In the genomic region with DNA sequence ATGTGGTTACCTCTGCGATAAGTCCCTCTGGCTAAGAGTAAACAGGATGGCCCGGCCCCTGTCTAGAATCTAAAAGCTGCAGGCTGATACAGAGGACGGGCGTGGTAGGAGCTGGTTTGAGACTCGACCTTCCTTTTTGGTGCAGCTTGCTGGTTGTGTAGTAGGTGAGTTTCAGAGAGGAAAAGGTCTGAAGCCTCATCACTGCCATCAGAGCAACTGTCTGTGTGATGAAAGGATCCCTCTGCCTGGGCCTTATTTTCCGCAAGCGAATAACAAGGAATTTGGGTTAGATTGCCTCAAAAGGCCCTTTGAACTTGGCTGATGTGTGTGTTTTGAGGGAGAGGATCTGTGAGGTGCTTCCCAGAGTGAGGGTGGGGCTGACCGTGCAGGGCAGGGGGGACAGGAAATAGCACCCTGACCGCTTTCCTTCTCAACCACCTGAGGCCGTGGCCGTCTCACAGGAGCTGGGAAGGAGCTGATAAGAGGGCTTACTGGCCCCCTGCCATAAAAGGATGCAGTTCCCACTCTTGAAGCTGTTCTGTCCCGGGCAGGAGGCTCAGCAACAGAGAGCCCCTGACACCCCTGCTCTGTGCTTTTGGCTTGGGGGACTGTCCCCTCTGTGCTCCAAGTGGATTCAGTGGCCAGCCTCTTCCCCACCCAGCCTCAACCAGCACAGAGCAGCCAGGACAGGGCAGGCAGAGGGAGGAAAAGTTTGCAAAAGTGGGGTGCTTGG, we compare ENCODE assay signal across 8 cellular contexts. TPM values are rescaled to one million over a fixed set of nuclear protein-coding genes. Genes with fewer than 3 reads are reported as not detected.
DNase-seq lines count a peak whose midpoint lies in the region; ATAC-seq, FAIRE-seq and TF ChIP-seq lines count a peak whose summit lies in the region.
"Had no signal": no experiment of that assay in that cellular context is flagged by ENCODE, and none has a peak within 500 bp of the region (broad histone marks: within the 10 kb centered on the region; RNA-seq: fewer than 3 reads in every experiment).

No MANE protein-coding gene starts in this region.

- TF ChIP-seq POLR2A in body of pancreas (IDR thresholded peaks at IDR 0.05) = no peak

- H4K20me1 ChIP-seq in PC-3 (ENCODE audit: low read length) (no peaks in the 10 kb centered on the region), mammary epithelial cell (ENCODE audit: insufficient read depth, low read length) (no peaks in the 10 kb centered on the region)

- H3K9me2 ChIP-seq in PC-3 (replicated peaks; ENCODE audit: low read length) = no peaks in the 10 kb centered on the region

- H3K27ac ChIP-seq in PC-3 (ENCODE audit: low read length) (no peak overlapping the region), mammary epithelial cell (ENCODE audit: insufficient read depth, low read depth, low read length) (no peak overlapping the region), neuronal stem cell (replicated peaks; ENCODE audit: low read length) (no peak overlapping the region), body of pancreas (no peak overlapping the region)

- no peak overlapping the region for H3K4me2 ChIP-seq in PC-3 (ENCODE audit: low read length)
- no peak overlapping the region for H3K4me2 ChIP-seq in mammary epithelial cell (ENCODE audit: insufficient read depth, low read depth, low read length)
- H3K4me2 ChIP-seq in neuronal stem cell (ENCODE audit: insufficient read depth, low read length, poor library complexity, severe bottlenecking) = no peak overlapping the region

- peak overlapping the region; percentile 52 for H3K23ac ChIP-seq in neuronal stem cell (ENCODE audit: low read depth, low read length, poor library complexity)

- H3K36me3 ChIP-seq in PC-3 (ENCODE audit: low read depth, low read length) = no peaks in the 10 kb centered on the region
- H3K36me3 ChIP-seq in mammary epithelial cell (ENCODE audit: insufficient read depth, low read length) = no peaks in the 10 kb centered on the region
- no peaks in the 10 kb centered on the region for H3K36me3 ChIP-seq in neuronal stem cell (replicated peaks in 1 of 2; ENCODE audit: control insufficient read depth in 2 of 2, insufficient read depth in 2 of 2, low read length in 2 of 2)
- no peaks in the 10 kb centered on the region for H3K36me3 ChIP-seq in body of pancreas (replicated peaks in 1 of 2; ENCODE audit: insufficient read depth in 1 of 2, low read depth in 2 of 2)

- WGBS in mammary epithelial cell (ENCODE audit: low coverage, missing lambda C conversion rate) = 43% methylated on average over 11 of the region's 12 CpGs
- WGBS in neuronal stem cell (ENCODE audit: extremely low coverage in 2 of 2, insufficient read length in 2 of 2, insufficient replicate concordance in 1 of 2), 2 donors = no CpG with 5 or more reads among the region's 12 CpGs
- 62 to 71% methylated on average over 12 of the region's 12 CpGs for WGBS in body of pancreas, 2 donors

- H3K79me2 ChIP-seq in PC-3 (ENCODE audit: low read length) (no peaks in the 10 kb centered on the region), mammary epithelial cell (ENCODE audit: insufficient read depth, low read length) (no peaks in the 10 kb centered on the region)

- DNase-seq in GM19239 (ENCODE audit: insufficient read length, low spot score) = no peak
- no peak for DNase-seq in PC-3
- DNase-seq in mammary epithelial cell = no peak
- no peak for DNase-seq in neuronal stem cell (ENCODE audit: low spot score)
- DNase-seq in body of pancreas = no peak
- DNase-seq in effector CD4-positive, alpha-beta T cell = no peak
- DNase-seq: kidney glomerular epithelial cell had no signal

- in situ Hi-C loops in mammary epithelial cell (cut with MboI; ENCODE audit: low sequenced_read_pairs in 2 of 2) = no loop called here

- H3K4me1 ChIP-seq in PC-3 (ENCODE audit: insufficient read depth, low read length) (no peaks in the 10 kb centered on the region), mammary epithelial cell (ENCODE audit: insufficient read depth, low read length) (peaks cover 11% of the 10 kb centered on the region), neuronal stem cell (ENCODE audit: control insufficient read depth in 2 of 2, insufficient read depth in 1 of 2, low read depth in 1 of 2, low read length in 2 of 2) (peaks cover 0 to 6% of the 10 kb centered on the region in 2 donors), body of pancreas (no peaks in the 10 kb centered on the region)

- H3K4me3 ChIP-seq in PC-3 (ENCODE audit: low read length) (no peak overlapping the region), mammary epithelial cell (replicated peaks in 1 of 3; ENCODE audit: insufficient read depth in 1 of 3, low read depth in 2 of 3, low read length in 3 of 3) (no peak overlapping the region), neuronal stem cell (ENCODE audit: low read length in 2 of 2) (no peak overlapping the region), body of pancreas (no peak overlapping the region)

- CTCF ChIA-PET in PC-3 (lab: Charles Lee) (no interaction called here), mammary epithelial cell (lab: Charles Lee; ENCODE audit: low non-redundant PET) (no interaction called here)

- peak overlapping the region; percentile 66 for H3K18ac ChIP-seq in neuronal stem cell (ENCODE audit: low read length)

- intact Hi-C loops in PC-3 (cut with micrococcal nuclease) = no loop called here
- intact Hi-C loops in mammary epithelial cell (cut with micrococcal nuclease) = no loop called here
- intact Hi-C loops in body of pancreas (cut with DNase I) = no loop called here

- H3K4ac ChIP-seq in neuronal stem cell (ENCODE audit: low read length) = peak overlapping the region; percentile 40

- no peak overlapping the region for H4K8ac ChIP-seq in neuronal stem cell (ENCODE audit: low read depth, low read length)

- H2AK5ac ChIP-seq in neuronal stem cell (ENCODE audit: low read depth, low read length) = peak overlapping the region; percentile 5

- no peak overlapping the region for H3K14ac ChIP-seq in neuronal stem cell (ENCODE audit: low read length)

- H3K9ac ChIP-seq in PC-3 (ENCODE audit: low read length) (no peak overlapping the region), mammary epithelial cell (ENCODE audit: insufficient read depth, low read length) (no peak overlapping the region), neuronal stem cell (ENCODE audit: low read depth, low read length, poor library complexity) (no peak overlapping the region)

- H2BK5ac ChIP-seq in neuronal stem cell (ENCODE audit: low read length) = peak overlapping the region; percentile 20

- H3K79me1 ChIP-seq in neuronal stem cell (ENCODE audit: low read depth, low read length) = no peaks in the 10 kb centered on the region

- peak overlapping the region; percentile 65 for H2BK15ac ChIP-seq in neuronal stem cell (ENCODE audit: low read length)

- H4K91ac ChIP-seq in neuronal stem cell (ENCODE audit: low read depth, low read length, poor library complexity) = no peak overlapping the region

- POLR2A ChIA-PET in PC-3 (lab: Charles Lee; ENCODE audit: unreplicated experiment) = no interaction called here

- FAIRE-seq in GM19239 (lab: Jason Lieb, UNC) = peak; percentile 49

- no peaks in the 10 kb centered on the region for H3F3A ChIP-seq in PC-3 (ENCODE audit: low read length, unreplicated experiment)

- ATAC-seq in PC-3 (no peak), body of pancreas (no peak), GM19351 (IDR thresholded peaks at IDR 0.05; ENCODE audit: unreplicated experiment) (no peak)

- dilution Hi-C loops in mammary epithelial cell (cut with HindIII; ENCODE audit: low sequenced_read_pairs) = no loop called here

- 0 out of 2 replicates have a peak overlapping the region, but pooled peaks have one; percentile 26 for H2AFZ ChIP-seq in PC-3 (ENCODE audit: low read length)
- H2AFZ ChIP-seq in mammary epithelial cell (ENCODE audit: low read depth, low read length) = peak overlapping the region; percentile 91
- H2AFZ ChIP-seq in neuronal stem cell (ENCODE audit: low read length) = no peak overlapping the region

- BruUV-seq in PC-3 (replicated peaks; lab: Mats Ljungman, UMichigan) (no TSS peak), mammary epithelial cell (replicated peaks; lab: Mats Ljungman, UMichigan) (no TSS peak)

- H2BK12ac ChIP-seq in neuronal stem cell (ENCODE audit: low read length) = peak overlapping the region; percentile 49

- H2BK120ac ChIP-seq in neuronal stem cell (ENCODE audit: low read depth, low read length) = no peak overlapping the region

- H3K9me3 ChIP-seq in PC-3 (ENCODE audit: low read length) (no peaks in the 10 kb centered on the region), mammary epithelial cell (replicated peaks; ENCODE audit: insufficient read depth, low read length) (no peaks in the 10 kb centered on the region), neuronal stem cell (replicated peaks in 1 of 2; ENCODE audit: control insufficient read depth in 2 of 2, insufficient read depth in 1 of 2, low read depth in 1 of 2, low read length in 2 of 2) (no peaks in the 10 kb centered on the region), body of pancreas (no peaks in the 10 kb centered on the region)

- TF ChIP-seq CTCF in PC-3 (conservative IDR thresholded peaks at IDR 0.05; ENCODE audit: low read depth, low read length) = no peak
- TF ChIP-seq CTCF in mammary epithelial cell (conservative IDR thresholded peaks at IDR 0.05 in 1 of 2, IDR thresholded peaks at IDR 0.05 in 1 of 2; ENCODE audit: extremely low read depth in 1 of 2, insufficient read depth in 1 of 2, low read depth in 1 of 2, low read length in 2 of 2) = no peak
- TF ChIP-seq CTCF in body of pancreas (IDR thresholded peaks at IDR 0.05) = no peak

- H3K27me3 ChIP-seq in PC-3 (ENCODE audit: low read length) (no peaks in the 10 kb centered on the region), mammary epithelial cell (ENCODE audit: insufficient read depth, low read length) (no peaks in the 10 kb centered on the region), neuronal stem cell (ENCODE audit: control insufficient read depth in 3 of 3, insufficient read depth in 3 of 3, low read depth in 1 of 3, low read length in 3 of 3) (peaks cover 0 to 6% (median 0%) of the 10 kb centered on the region in 3 experiments), body of pancreas (no peaks in the 10 kb centered on the region)

RNA-seq across cellular contexts. Expression of gene TFRC, which starts 45.6 kb away (rescaled TPM):
- total RNA-seq in PC-3 (2014; rRNA removed) (272 and 287 TPM in 2 replicates), mammary epithelial cell (100 to 1,000 TPM; 252 to 547 TPM), body of pancreas (10 to 100 TPM; 23.6 to 51.7 TPM)
- 115 TPM for polyA plus RNA-seq in mammary epithelial cell
- polyA minus RNA-seq in mammary epithelial cell = 193 TPM
- 33.8 TPM for polyA plus RNA-seq in neuronal stem cell (2013, experiment 1 of 2)
- 33.9 TPM for polyA plus RNA-seq in neuronal stem cell (2013, experiment 2 of 2)
